8 cellular contexts compared by ENCODE assay signal in genomic region chr12:121443193-121443829, GRCh38.
DNase-seq lines count a peak whose midpoint lies in the region; ATAC-seq and TF ChIP-seq lines count a peak whose summit lies in the region.

No MANE protein-coding gene starts in this region.

- TF ChIP-seq CTCF in foreskin fibroblast (IDR thresholded peaks at IDR 0.05; ENCODE audit: low read depth, low read length), result peak; percentile 97

- H3K4me3 ChIP-seq in foreskin fibroblast (ENCODE audit: low read depth in 1 of 2, low read length in 2 of 2), result no peak overlapping the region

- DNase-seq in DMS114 treated with DMSO at 0.1 percent for 48 hours (lab: John Stamatoyannopoulos, UW; ENCODE audit: unreplicated experiment) (peak; percentile 43), HuH-7 (ENCODE audit: low spot score) (peak; percentile 96), RKO (ENCODE audit: low spot score) (peak; percentile 76), foreskin fibroblast (peak; percentile 67 to 88), non-pigmented ciliary epithelial cell (ENCODE audit: low read depth) (peak; percentile 24), stromal cell of bone marrow (ENCODE audit: low read depth) (peak; percentile 51)
- DNase-seq in activated effector memory CD4-positive, alpha-beta T cell treated with anti-CD3 and anti-CD28 coated beads, Interleukin-2, amount 50 U/mL, for 16 hours, result peak; percentile 88

- no peak for ATAC-seq in HG02763 (IDR thresholded peaks at IDR 0.05; ENCODE audit: unreplicated experiment)

Comparison
In these comparisons a context has a peak if more than half of its experiments do, and no peak if none do; other contexts are left out.
1. DNase-seq: peak in every context shown above with its lines; median percentile 96 in HuH-7; 88 in activated effector memory CD4-positive, alpha-beta T cell treated with anti-CD3 and anti-CD28 coated beads, Interleukin-2, amount 50 U/mL, for 16 hours; 78 in foreskin fibroblast; 76 in RKO; 51 in stromal cell of bone marrow; 43 in DMS114 treated with DMSO at 0.1 percent for 48 hours; 24 in non-pigmented ciliary epithelial cell.